In the genomic region with DNA sequence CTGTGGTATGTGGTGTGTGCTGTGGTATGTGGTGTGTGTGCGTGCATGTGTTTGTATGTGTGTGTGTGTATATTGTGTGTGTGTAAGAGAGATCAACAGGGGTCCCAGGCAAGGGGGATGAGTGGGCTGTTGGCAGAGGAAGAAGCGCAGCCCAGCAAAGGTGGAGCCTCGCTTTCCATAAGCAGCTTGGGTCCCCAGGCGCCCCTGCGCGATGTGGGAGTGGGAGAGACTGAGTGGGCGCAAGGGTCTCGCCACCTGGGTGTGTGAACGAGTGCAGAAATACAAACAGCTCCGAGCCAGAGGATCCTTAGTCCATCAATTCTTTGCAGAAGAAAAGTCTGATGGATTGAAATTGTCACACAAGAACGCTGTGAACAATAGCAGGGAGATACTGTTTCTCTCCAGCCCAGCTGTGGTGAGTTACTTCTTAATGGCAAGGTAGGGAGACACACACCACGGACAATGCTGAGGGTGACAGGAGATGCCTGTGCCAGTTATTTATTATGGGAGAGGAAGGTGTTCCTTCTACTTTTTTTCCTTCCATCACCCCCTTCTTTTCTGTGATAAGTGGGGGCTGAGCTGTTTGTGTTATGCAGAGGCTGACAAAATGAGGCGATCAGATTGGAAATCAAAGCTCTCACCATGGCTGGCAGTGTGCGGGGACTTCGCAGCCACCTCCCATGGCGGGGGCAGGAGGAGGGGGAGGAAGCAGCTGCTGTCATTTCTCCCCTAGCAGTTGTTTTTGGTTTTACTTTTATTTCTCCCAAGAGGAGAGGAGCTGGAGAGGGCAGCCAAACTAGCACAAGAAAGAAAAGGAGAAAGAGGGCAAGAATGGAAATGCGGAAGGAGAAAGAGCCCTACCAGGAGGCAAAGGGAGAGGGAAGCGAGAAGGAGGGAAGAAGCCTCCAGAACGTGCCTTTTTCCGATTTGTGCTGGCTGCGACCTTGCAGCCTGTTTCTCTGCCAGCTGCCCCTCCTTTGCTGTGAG, we compare ENCODE assay signal across 8 cellular contexts.
DNase-seq lines count a peak whose midpoint lies in the region; ATAC-seq, FAIRE-seq and TF ChIP-seq lines count a peak whose summit lies in the region.

No MANE protein-coding gene starts in this region.

- H3K27ac Mint-ChIP-seq in CD14-positive monocyte = no peak overlapping the region

- TF ChIP-seq RAD21 in H1 (IDR thresholded peaks at IDR 0.05 in 1 of 2, conservative IDR thresholded peaks at IDR 0.05 in 1 of 2; ENCODE audit: low read depth in 2 of 2, low read length in 2 of 2) = no peak

- H3K4me1 ChIP-seq in H1 (replicated peaks in 1 of 4; ENCODE audit: control insufficient read depth in 3 of 4, insufficient read depth in 4 of 4, low read length in 3 of 4) (peaks cover 15 to 31% (median 21%) of the 10 kb centered on the region in 4 experiments), mucosa of rectum (ENCODE audit: control insufficient read depth in 2 of 2, insufficient read depth in 2 of 2, low read length in 2 of 2) (peaks cover 0 to 2% of the 10 kb centered on the region in 2 donors)

- peak overlapping the region; percentile 92 for H2BK20ac ChIP-seq in H1 (ENCODE audit: low read length)

- peak overlapping the region; percentile 96 for H2BK12ac ChIP-seq in H1 (ENCODE audit: low read depth, low read length)

- H4K8ac ChIP-seq in H1 (ENCODE audit: extremely low read depth, insufficient read depth, low read length) = no peak overlapping the region

- no peak overlapping the region for H3K4me3 Mint-ChIP-seq in CD14-positive monocyte

- no peak overlapping the region for H4K5ac ChIP-seq in H1 (ENCODE audit: insufficient read length, low read depth, low read length)

- no peak overlapping the region for H2AFZ ChIP-seq in H1 (ENCODE audit: low read length)

- CTCF ChIA-PET in H1 (lab: Charles Lee; ENCODE audit: partially characterized antibody) = interaction anchor here (0.8 to 3.9 kb wide), 49 partner anchors 9 to 441 kb away, joined by 3 to 52 read pairs (median 5); no protein-coding TSS in a partner anchor

- no peaks in the 10 kb centered on the region for H3K79me2 ChIP-seq in H1 (ENCODE audit: control insufficient read depth in 1 of 2, insufficient read depth in 2 of 2, low read length in 2 of 2)

- ATAC-seq in GM19438 (IDR thresholded peaks at IDR 0.05; ENCODE audit: low read depth, unreplicated experiment) (peak; percentile 51), HG03571 (IDR thresholded peaks at IDR 0.05; ENCODE audit: unreplicated experiment) (no peak)

- H3K23ac ChIP-seq in H1 (ENCODE audit: insufficient read length) = no peak overlapping the region

- peak overlapping the region; percentile 23 to 50 (median 34); a peak in 5 of 8 replicates for H3K4me3 ChIP-seq in H1 (ENCODE audit: extremely low read depth in 1 of 4, insufficient read depth in 2 of 4, low read depth in 3 of 4, low read length in 4 of 4)
- peak overlapping the region; percentile 48 to 68 for H3K4me3 ChIP-seq in mucosa of rectum (ENCODE audit: low read length in 2 of 2)

- intact Hi-C loops in CD14-positive monocyte (cut with micrococcal nuclease) = loop anchor here (2.0 to 10.0 kb wide), 4 partner anchors 251 to 377 kb away; no protein-coding TSS in a partner anchor

- TF ChIP-seq POLR2A in H1 (IDR thresholded peaks at IDR 0.05; ENCODE audit: control extremely low read depth in 1 of 2, low read depth in 2 of 2, low read length in 2 of 2) = no peak

- FAIRE-seq in H1 (lab: Jason Lieb, UNC) = peak; percentile 39

- H2BK15ac ChIP-seq in H1 (ENCODE audit: low read length) = peak overlapping the region; percentile 100

- H3K4me2 ChIP-seq in H1 (ENCODE audit: insufficient read depth in 1 of 2, low read depth in 2 of 2, low read length in 2 of 2) = peak overlapping the region; percentile 68 to 81

- H4K20me1 ChIP-seq in H1 (replicated peaks in 1 of 2; ENCODE audit: control insufficient read depth in 1 of 2, insufficient read depth in 2 of 2, low read length in 2 of 2) = peaks cover 0 to 7% of the 10 kb centered on the region in 2 experiments

- no peak overlapping the region for H3K27ac ChIP-seq in H1 (ENCODE audit: low read depth, low read length)
- H3K27ac ChIP-seq in mucosa of rectum (ENCODE audit: low read depth in 2 of 2, low read length in 2 of 2) = no peak overlapping the region

- H3K18ac ChIP-seq in H1 (ENCODE audit: extremely low read depth, low read length) = peak overlapping the region; percentile 43

- H3K9me3 ChIP-seq in H1 (ENCODE audit: insufficient read depth in 2 of 2, low read depth in 1 of 2, low read length in 1 of 2) (no peaks in the 10 kb centered on the region), mucosa of rectum (ENCODE audit: control insufficient read depth in 2 of 2, low read length in 2 of 2) (no peaks in the 10 kb centered on the region)

- H3K23me2 ChIP-seq in H1 (ENCODE audit: low read depth, low read length) = peaks cover 15% of the 10 kb centered on the region

- no peak overlapping the region for H3K9ac ChIP-seq in H1 (replicated peaks in 1 of 4; ENCODE audit: extremely low read depth in 1 of 4, low read depth in 3 of 4, low read length in 3 of 4)
- H3K9ac ChIP-seq in mucosa of rectum (ENCODE audit: low read depth in 1 of 2, low read length in 2 of 2) = peak overlapping the region in 1 of 2 donors; percentile 47

- TF ChIP-seq EP300 in H1 (IDR thresholded peaks at IDR 0.05; ENCODE audit: borderline replicate concordance in 1 of 2, low read depth in 2 of 2, low read length in 2 of 2) = no peak

- H2AK5ac ChIP-seq in H1 (ENCODE audit: low read depth, low read length) = peak overlapping the region; percentile 99

- TF ChIP-seq CTCF in H1 (IDR thresholded peaks at IDR 0.05; ENCODE audit: control extremely low read depth in 1 of 3, insufficient read depth in 1 of 3, low read depth in 1 of 3, low read length in 3 of 3) = no peak
- no peak for TF ChIP-seq CTCF in CD14-positive monocyte (IDR thresholded peaks at IDR 0.05)

- peak overlapping the region; percentile 89 for H4K91ac ChIP-seq in H1 (replicated peaks; ENCODE audit: insufficient read length, low read length)

- POLR2A ChIA-PET in H1 (lab: Charles Lee; ENCODE audit: partially characterized antibody) = interaction anchor here (0.7 to 1.5 kb wide), 5 partner anchors 12 to 432 kb away, joined by 3 to 5 read pairs (median 3); no protein-coding TSS in a partner anchor

- no peaks in the 10 kb centered on the region for H3K36me3 Mint-ChIP-seq in CD14-positive monocyte

- peaks cover 2% of the 10 kb centered on the region; the same call in 1 of the 2 replicates for H3K79me1 ChIP-seq in H1 (ENCODE audit: low read depth, low read length)

- peaks cover 2 to 29% (median 4%) of the 10 kb centered on the region in 3 donors for H3K27me3 Mint-ChIP-seq in CD14-positive monocyte (ENCODE audit: low read depth in 3 of 3)

- H3K14ac ChIP-seq in H1 (ENCODE audit: insufficient read length) = no peak overlapping the region

- H3K56ac ChIP-seq in H1 (replicated peaks; ENCODE audit: insufficient read length, low read depth, low read length) = peak overlapping the region; percentile 97

- H3K4me1 Mint-ChIP-seq in CD14-positive monocyte = no peaks in the 10 kb centered on the region

- H3K36me3 ChIP-seq in H1 (ENCODE audit: control insufficient read depth in 2 of 4, insufficient read depth in 4 of 4, low read length in 3 of 4) = no peaks in the 10 kb centered on the region
- H3K36me3 ChIP-seq in mucosa of rectum (ENCODE audit: control insufficient read depth in 2 of 2, insufficient read depth in 2 of 2, low read length in 2 of 2) = no peaks in the 10 kb centered on the region

- 49% methylated on average over 21 of the region's 21 CpGs; no CpG with 5 or more reads in 1 of the 2 experiments for WGBS in H1 (ENCODE audit: extremely low coverage in 1 of 2, insufficient coverage in 1 of 2, insufficient read length in 1 of 2, insufficient replicate concordance in 2 of 2, low coverage in 1 of 2, low lambda C conversion rate in 2 of 2, missing lambda C conversion rate in 1 of 2), 2 experiments

- peak overlapping the region; percentile 75 for H3K4ac ChIP-seq in H1 (replicated peaks; ENCODE audit: insufficient read length, low read depth, low read length)

- peak overlapping the region; percentile 84 for H2BK5ac ChIP-seq in H1 (ENCODE audit: low read depth, low read length)

- H3K27me3 ChIP-seq in H1 (replicated peaks in 1 of 4; ENCODE audit: control insufficient read depth in 3 of 4, extremely low read depth in 1 of 4, insufficient read depth in 3 of 4, low read length in 3 of 4) (peaks cover 0 to 2% (median 0%) of the 10 kb centered on the region in 4 experiments; a peak in 2 of 7 replicates), mucosa of rectum (ENCODE audit: control insufficient read depth in 2 of 2, insufficient read depth in 2 of 2, low read length in 2 of 2) (no peaks in the 10 kb centered on the region)

- H3K9me3 Mint-ChIP-seq in CD14-positive monocyte = no peaks in the 10 kb centered on the region

- no peak overlapping the region for H2BK120ac ChIP-seq in H1 (replicated peaks; ENCODE audit: low read depth, low read length)

- DNase-seq in NCI-H2081 treated with DMSO at 0.1 percent for 48 hours (lab: John Stamatoyannopoulos, UW) (peak; percentile 34), H1 (ENCODE audit: low read depth in 1 of 2, low spot score in 2 of 2) (peak in 1 of 2 experiments; percentile 58), NCI-H226 (no peak), CD14-positive monocyte (ENCODE audit: low spot score) (no peak), NCI-H82 treated with DMSO at 0.1 percent for 48 hours (lab: John Stamatoyannopoulos, UW; ENCODE audit: unreplicated experiment) (no peak)

TF ChIP-seq in H1, 55 proteins besides CTCF, POLR2A, EP300 and RAD21 (continues in another document):
- TF ChIP-seq KDM1A (IDR thresholded peaks at IDR 0.05; ENCODE audit: borderline replicate concordance, low read length) = no peak
- no peak for TF ChIP-seq MAFK (IDR thresholded peaks at IDR 0.05; ENCODE audit: low read depth, low read length)
- TF ChIP-seq RFX5 (IDR thresholded peaks at IDR 0.05; ENCODE audit: borderline replicate concordance, low read depth, low read length) = no peak
- TF ChIP-seq GTF2F1 (IDR thresholded peaks at IDR 0.05; ENCODE audit: borderline replicate concordance, low read depth, low read length) = no peak
- TF ChIP-seq ASH2L (IDR thresholded peaks at IDR 0.05; ENCODE audit: low read length) = peak; percentile 47
- TF ChIP-seq GABPA (IDR thresholded peaks at IDR 0.05; ENCODE audit: borderline replicate concordance, insufficient read depth, low read length) = no peak
- TF ChIP-seq, protein P1, sequence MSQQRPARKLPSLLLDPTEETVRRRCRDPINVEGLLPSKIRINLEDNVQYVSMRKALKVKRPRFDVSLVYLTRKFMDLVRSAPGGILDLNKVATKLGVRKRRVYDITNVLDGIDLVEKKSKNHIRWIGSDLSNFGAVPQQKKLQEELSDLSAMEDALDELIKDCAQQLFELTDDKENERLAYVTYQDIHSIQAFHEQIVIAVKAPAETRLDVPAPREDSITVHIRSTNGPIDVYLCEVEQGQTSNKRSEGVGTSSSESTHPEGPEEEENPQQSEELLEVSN (IDR thresholded peaks at IDR 0.05) = peak; percentile 41; the same call in 1 of the 2 replicates
- TF ChIP-seq, protein P2, sequence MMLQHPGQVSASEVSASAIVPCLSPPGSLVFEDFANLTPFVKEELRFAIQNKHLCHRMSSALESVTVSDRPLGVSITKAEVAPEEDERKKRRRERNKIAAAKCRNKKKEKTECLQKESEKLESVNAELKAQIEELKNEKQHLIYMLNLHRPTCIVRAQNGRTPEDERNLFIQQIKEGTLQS (IDR thresholded peaks at IDR 0.05; ENCODE audit: insufficient read depth, low read depth, low read length) = no peak
